ENCODE assay signal across 21 cellular contexts in the genomic region with DNA sequence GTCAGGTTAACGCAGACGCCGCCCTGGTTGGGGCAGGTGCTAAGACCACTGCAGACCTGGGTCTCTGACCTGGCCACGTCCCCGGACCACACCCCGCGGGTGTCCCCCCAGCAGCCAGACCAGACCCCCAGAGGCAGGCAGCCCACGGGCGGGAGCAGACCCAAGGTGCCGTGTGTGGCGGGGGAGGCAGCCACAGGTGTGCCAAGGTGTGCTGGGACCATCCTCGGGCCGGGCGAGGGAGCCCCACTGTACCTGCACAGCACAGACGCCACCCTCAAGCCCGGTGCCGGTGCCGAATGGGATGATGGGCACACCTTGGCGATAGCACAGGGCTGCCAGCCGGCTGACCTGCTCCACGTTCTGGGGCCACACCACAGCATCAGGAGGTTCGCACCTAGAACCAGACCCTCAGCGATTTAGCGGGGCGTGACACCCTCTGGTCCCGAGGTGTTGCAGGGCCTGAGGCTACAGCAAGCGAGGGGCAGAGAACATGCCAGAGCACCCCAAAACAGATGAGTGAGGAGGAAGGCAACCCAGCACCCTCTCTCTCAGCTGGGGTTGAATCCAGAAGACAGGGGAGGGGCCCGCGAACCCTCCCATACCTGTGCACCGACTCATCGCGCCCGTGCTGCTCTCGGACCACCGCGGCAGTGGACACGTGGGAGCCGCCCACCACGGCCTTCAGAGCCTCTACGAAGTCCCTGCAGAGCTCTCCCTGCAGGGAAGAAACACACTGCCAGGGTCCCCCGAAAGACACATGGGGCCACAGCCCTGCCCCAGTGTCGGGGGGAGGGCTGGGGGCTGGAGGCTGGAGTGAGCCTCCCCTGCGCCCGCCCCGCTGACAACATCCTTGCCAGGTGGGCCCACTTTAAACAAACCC. TPM values are rescaled to one million over a fixed set of nuclear protein-coding genes. Genes with fewer than 3 reads are reported as not detected.
DNase-seq lines count a peak whose midpoint lies in the region; ATAC-seq, FAIRE-seq and TF ChIP-seq lines count a peak whose summit lies in the region.
"Had no signal": no experiment of that assay in that cellular context is flagged by ENCODE, and none has a peak within 500 bp of the region (broad histone marks: within the 10 kb centered on the region; RNA-seq: fewer than 3 reads in every experiment).

No MANE protein-coding gene starts in this region.

- no peak overlapping the region for H3K4me3 Mint-ChIP-seq in endothelial cell (ENCODE audit: unreplicated experiment)
- no peak overlapping the region for H3K4me3 Mint-ChIP-seq in CD14-positive monocyte
- H3K4me3 Mint-ChIP-seq: activated B cell treated with CpG ODN at 0.5 μM for 24 hours; activated naive CD8-positive, alpha-beta T cell treated with anti-CD3 and anti-CD28 coated beads, Interleukin-2, amount 50 U/mL, for 24 hours; activated T-cell treated with anti-CD3 and anti-CD28 coated beads, Interleukin-2, amount 50 U/mL, for 72 hours; naive thymus-derived CD4-positive, alpha-beta T cell had no signal

- H3K4me1 ChIP-seq in NT2/D1 (ENCODE audit: insufficient read depth, insufficient read length) (peaks cover 40% of the 10 kb centered on the region), HepG2 (ENCODE audit: insufficient read depth, low read length) (peaks cover 83% of the 10 kb centered on the region), gastrocnemius medialis (peaks cover 39 to 49% of the 10 kb centered on the region in 2 donors)

- H3K9ac ChIP-seq in NT2/D1 (ENCODE audit: insufficient read length, low read depth): peak overlapping the region; percentile 70
- H3K9ac ChIP-seq in HepG2 (ENCODE audit: insufficient read depth, low read depth, low read length): peak overlapping the region; percentile 75; the same call in 1 of the 2 replicates

- no peaks in the 10 kb centered on the region for H4K20me1 ChIP-seq in HepG2 (ENCODE audit: insufficient read depth, low read length)

- H3K4me3 ChIP-seq in NT2/D1 (ENCODE audit: insufficient read length, low read depth): peak overlapping the region; percentile 57
- peak overlapping the region in 2 of 3 experiments; percentile 56 to 83; a peak in 2 of 6 replicates for H3K4me3 ChIP-seq in HepG2 (replicated peaks in 1 of 3; ENCODE audit: insufficient read depth in 1 of 3, low read depth in 2 of 3, low read length in 3 of 3)
- peak overlapping the region; percentile 69 to 77 (median 75) for H3K4me3 ChIP-seq in gastrocnemius medialis

- peak; percentile 23 for DNase-seq in ELF-1 (ENCODE audit: low read depth, low spot score)
- no peak for DNase-seq in NT2/D1 (ENCODE audit: low read depth, low spot score)
- DNase-seq in HepG2 (ENCODE audit: low spot score): no peak
- no peak for DNase-seq in gastrocnemius medialis
- no peak for DNase-seq in endothelial cell (ENCODE audit: low spot score)
- no peak for DNase-seq in activated CD4-positive, alpha-beta T cell treated with anti-CD3 and anti-CD28 coated beads for 48 hours
- no peak for DNase-seq in activated naive CD4-positive, alpha-beta T cell treated with anti-CD3 and anti-CD28 coated beads, Interleukin-2, amount 50 U/mL, for 16 hours
- DNase-seq in CD14-positive monocyte (ENCODE audit: low spot score): no peak
- DNase-seq: activated B cell treated with CpG ODN at 0.5 μM for 24 hours; activated naive CD8-positive, alpha-beta T cell treated with anti-CD3 and anti-CD28 coated beads, Interleukin-2, amount 50 U/mL, for 24 hours; activated T-cell treated with anti-CD3 and anti-CD28 coated beads, Interleukin-2, amount 50 U/mL, for 72 hours; COR-L47; EL; HCEC 1CT; Karpas-422; naive thymus-derived CD4-positive, alpha-beta T cell; NCI-H526 treated with DMSO at 0.1 percent for 48 hours; T-helper 2 cell had no signal

- CTCF ChIA-PET in HepG2 (lab: Yijun Ruan, JAX; ENCODE audit: low intra/inter-chr PET ratio, low total read pairs): no interaction called here

- 91% methylated on average over 29 of the region's 45 CpGs for WGBS in HepG2 (ENCODE audit: low lambda C conversion rate)

- H3K9me3 Mint-ChIP-seq in endothelial cell (ENCODE audit: unreplicated experiment): no peaks in the 10 kb centered on the region
- peaks cover 0 to 12% (median 4%) of the 10 kb centered on the region in 7 donors for H3K9me3 Mint-ChIP-seq in CD14-positive monocyte
- H3K9me3 Mint-ChIP-seq: activated B cell treated with CpG ODN at 0.5 μM for 24 hours; activated naive CD8-positive, alpha-beta T cell treated with anti-CD3 and anti-CD28 coated beads, Interleukin-2, amount 50 U/mL, for 24 hours; activated T-cell treated with anti-CD3 and anti-CD28 coated beads, Interleukin-2, amount 50 U/mL, for 72 hours had no signal

- peaks cover 16% of the 10 kb centered on the region for H3K79me2 ChIP-seq in HepG2 (ENCODE audit: insufficient read depth, low read length)

- TF ChIP-seq CTCF in HepG2 (CRISPR knock-in tag; IDR thresholded peaks at IDR 0.05): no peak
- TF ChIP-seq CTCF in gastrocnemius medialis (IDR thresholded peaks at IDR 0.05 in 4 of 5, conservative IDR thresholded peaks at IDR 0.05 in 1 of 5): no peak
- TF ChIP-seq CTCF in endothelial cell (IDR thresholded peaks at IDR 0.05; ENCODE audit: unreplicated experiment): no peak
- TF ChIP-seq CTCF in CD14-positive monocyte (IDR thresholded peaks at IDR 0.05): no peak

- FAIRE-seq in HepG2 (lab: Jason Lieb, UNC): no peak
- FAIRE-seq: bronchial epithelial cell, GM19239 had no signal

- H3K27me3 Mint-ChIP-seq in endothelial cell (ENCODE audit: unreplicated experiment) (peaks cover 31% of the 10 kb centered on the region), CD14-positive monocyte (ENCODE audit: low read depth in 3 of 3) (peaks cover 21 to 32% (median 30%) of the 10 kb centered on the region in 3 donors)

- peak overlapping the region; percentile 79 for H3K4me2 ChIP-seq in HepG2 (ENCODE audit: low read depth, low read length)

- H3K27me3 ChIP-seq in NT2/D1 (ENCODE audit: insufficient read depth, insufficient read length): no peaks in the 10 kb centered on the region
- no peaks in the 10 kb centered on the region; a peak in 1 of 5 replicates for H3K27me3 ChIP-seq in HepG2 (ENCODE audit: control insufficient read depth in 1 of 2, insufficient read depth in 2 of 2, low read length in 2 of 2)
- H3K27me3 ChIP-seq in gastrocnemius medialis: no peaks in the 10 kb centered on the region
- H3K27me3 ChIP-seq: upper lobe of left lung had no signal

- H3K27ac Mint-ChIP-seq in endothelial cell (ENCODE audit: unreplicated experiment): no peak overlapping the region
- peak overlapping the region in 1 of 7 donors; percentile 62 for H3K27ac Mint-ChIP-seq in CD14-positive monocyte
- H3K27ac Mint-ChIP-seq: activated B cell treated with CpG ODN at 0.5 μM for 24 hours; activated naive CD8-positive, alpha-beta T cell treated with anti-CD3 and anti-CD28 coated beads, Interleukin-2, amount 50 U/mL, for 24 hours; activated T-cell treated with anti-CD3 and anti-CD28 coated beads, Interleukin-2, amount 50 U/mL, for 72 hours; naive thymus-derived CD4-positive, alpha-beta T cell had no signal

- H3K9me3 ChIP-seq in NT2/D1 (ENCODE audit: insufficient read depth, low read length) (no peaks in the 10 kb centered on the region), HepG2 (ENCODE audit: low read length) (no peaks in the 10 kb centered on the region), gastrocnemius medialis (no peaks in the 10 kb centered on the region)
- H3K9me3 ChIP-seq: upper lobe of left lung had no signal

- TF ChIP-seq EP300 in HepG2 (IDR thresholded peaks at IDR 0.05; ENCODE audit: low read depth in 2 of 2, low read length in 2 of 2) (no peak), HepG2 (CRISPR knock-in tag; IDR thresholded peaks at IDR 0.05; ENCODE audit: borderline replicate concordance) (no peak)

- H3K36me3 Mint-ChIP-seq in endothelial cell (ENCODE audit: low read depth, unreplicated experiment) (peaks cover 5% of the 10 kb centered on the region), CD14-positive monocyte (peaks cover 8% of the 10 kb centered on the region in 2 donors)
- H3K36me3 Mint-ChIP-seq: naive thymus-derived CD4-positive, alpha-beta T cell had no signal

- no peak overlapping the region for H3K27ac ChIP-seq in HepG2 (ENCODE audit: extremely low read length, insufficient read depth, low read length)
- peak overlapping the region; percentile 95 to 99 (median 96) for H3K27ac ChIP-seq in gastrocnemius medialis

- in situ Hi-C loops in HepG2 (cut with HindIII; ENCODE audit: extremely low pct_ligation_motif_present, low pct_unique_long_range_greater_than_20kb) (no loop called here), gastrocnemius medialis (cut with MboI; ENCODE audit: low sequenced_read_pairs in 4 of 4) (loop anchor here in 2 of 4 donors (5.0 kb wide), 2 partner anchors 113 to 123 kb away; no protein-coding TSS in a partner anchor)

- no TSS peak for BruUV-seq in HepG2 (replicated peaks; lab: Mats Ljungman, UMichigan)

- TF ChIP-seq RAD21 in HepG2 (CRISPR knock-in tag; IDR thresholded peaks at IDR 0.05): no peak

- H3K4me1 Mint-ChIP-seq in endothelial cell (ENCODE audit: unreplicated experiment) (peaks cover 28% of the 10 kb centered on the region), CD14-positive monocyte (peaks cover 40% of the 10 kb centered on the region)

- intact Hi-C loops in HepG2 (cut with micrococcal nuclease; ENCODE audit: unreplicated experiment): no loop called here
- intact Hi-C loops in gastrocnemius medialis (cut with DNase I; ENCODE audit: low total_unique reads): loop anchor here (10.0 kb wide), 1 partner anchor 150 kb away; no protein-coding TSS in a partner anchor
- intact Hi-C loops in CD14-positive monocyte (cut with micrococcal nuclease): loop anchor here (5.0 kb wide), 2 partner anchors 53 to 118 kb away; partner anchors contain the start of gene ZNRF1 (in 1 of the 2)

- POLR2A ChIA-PET in HepG2 (lab: Yijun Ruan, JAX): interaction anchor here (1.2 to 1.5 kb wide), 2 partner anchors 10 to 15 kb away, joined by 3 to 8 read pairs; no protein-coding TSS in a partner anchor

- ATAC-seq in HepG2: no peak
- ATAC-seq in gastrocnemius medialis: no peak
- ATAC-seq: activated naive CD8-positive, alpha-beta T cell treated with anti-CD3 and anti-CD28 coated beads, Interleukin-2, amount 50 U/mL, for 24 hours; activated T-cell treated with anti-CD3 and anti-CD28 coated beads, Interleukin-2, amount 50 U/mL, for 72 hours; naive thymus-derived CD4-positive, alpha-beta T cell had no signal

- TF ChIP-seq POLR2A in HepG2 (IDR thresholded peaks at IDR 0.05; ENCODE audit: insufficient read depth in 1 of 2, low read depth in 2 of 2, low read length in 2 of 2) (no peak), gastrocnemius medialis (IDR thresholded peaks at IDR 0.05) (no peak)

- no peak overlapping the region for H2AFZ ChIP-seq in HepG2 (ENCODE audit: low read length)

- H3K36me3 ChIP-seq in NT2/D1 (ENCODE audit: insufficient read depth, insufficient read length, low read length) (peaks cover 4% of the 10 kb centered on the region), HepG2 (replicated peaks in 1 of 2; ENCODE audit: control insufficient read depth in 1 of 2, insufficient read depth in 2 of 2, low read length in 2 of 2) (0 out of 5 replicates have a peak, but pooled peaks cover 0 to 2% of the 10 kb centered on the region in 2 experiments), gastrocnemius medialis (no peaks in the 10 kb centered on the region)

RNA-seq across cellular contexts. Expression of gene LDHD, which starts 1.4 kb away (rescaled TPM):
- total RNA-seq in HepG2 (2016; rRNA removed; fragmentation: Illumina TruSeq; extraction: Trizol): 9.1 and 9.3 TPM in 2 replicates
- 0.62 and 0.71 TPM in 2 replicates for total RNA-seq in HepG2 (2016; cell fraction: cytosol; rRNA removed; fragmentation: Illumina TruSeq; extraction: Trizol; ENCODE audit: low read depth)
- 8.4 and 10.2 TPM in 2 replicates for total RNA-seq in HepG2 (2016; cell fraction: insoluble cytoplasmic fraction; rRNA removed; fragmentation: Illumina TruSeq; extraction: Trizol)
- 1.7 and 2.0 TPM in 2 replicates for total RNA-seq in HepG2 (2016; cell fraction: membrane; rRNA removed; fragmentation: Illumina TruSeq; extraction: Trizol)
- total RNA-seq in HepG2 (2016; cell fraction: nucleus; rRNA removed; fragmentation: Illumina TruSeq; extraction: Trizol): 7.0 and 9.0 TPM in 2 replicates
- 9.8 and 12.1 TPM in 2 replicates for polyA plus RNA-seq in HepG2 (2011; rRNA removed)
- 7.9 and 13.1 TPM in 2 replicates for polyA plus RNA-seq in HepG2 (2011; cell fraction: cytosol; rRNA removed)
- 32.0 and 36.9 TPM in 2 replicates for polyA plus RNA-seq in HepG2 (2011; cell fraction: nucleus; rRNA removed)
- 5.5 and 7.8 TPM in 2 replicates for polyA plus RNA-seq in HepG2 (2012)
- polyA plus RNA-seq in HepG2 (2016; cell fraction: cytosol; fragmentation: Illumina TruSeq; extraction: Trizol; ENCODE audit: low read depth): 0.62 and 0.71 TPM in 2 replicates
- 7.5 and 8.7 TPM in 2 replicates for polyA plus RNA-seq in HepG2 (2016; cell fraction: insoluble cytoplasmic fraction; fragmentation: Illumina TruSeq; extraction: Trizol; ENCODE audit: low read depth)
- 1.4 and 1.6 TPM in 2 replicates for polyA plus RNA-seq in HepG2 (2016; cell fraction: membrane; fragmentation: Illumina TruSeq; extraction: Trizol; ENCODE audit: low read depth)
- polyA plus RNA-seq in HepG2 (2016; cell fraction: nucleus; fragmentation: Illumina TruSeq; extraction: Trizol; ENCODE audit: insufficient read depth, low read depth): 12.5 and 13.2 TPM in 2 replicates
- polyA minus RNA-seq in HepG2 (2011; rRNA and poly(A)+ RNA removed; ENCODE audit: low replicate concordance): 0.56 and 16.0 TPM in 2 replicates
- polyA minus RNA-seq in HepG2 (2011; cell fraction: cytosol; rRNA and poly(A)+ RNA removed): 5.1 and 5.6 TPM in 2 replicates
- 11.2 and 12.2 TPM in 2 replicates for polyA minus RNA-seq in HepG2 (2011; cell fraction: nucleus; rRNA and poly(A)+ RNA removed)
- 10 to 100 TPM; 27.8 to 54.5 (median 44.2) TPM for total RNA-seq in gastrocnemius medialis
- total RNA-seq in endothelial cell (ENCODE audit: unreplicated experiment): 0.36 TPM
- polyA plus RNA-seq in CD14-positive monocyte: 1 to 10 TPM; 3.7 to 5.4 TPM
- total RNA-seq: activated B cell treated with CpG ODN at 0.5 μM for 24 hours had no signal

RNA-seq across cellular contexts. Expression of gene ZFP1, which starts 33.1 kb away (rescaled TPM):
- total RNA-seq in HepG2 (2016; rRNA removed; fragmentation: Illumina TruSeq; extraction: Trizol) (14.0 and 18.8 TPM in 2 replicates), gastrocnemius medialis (10 to 100 TPM in 1 of 4 donors, 1 to 10 TPM in 3; 4.1 to 11.0 (median 6.5) TPM), endothelial cell (ENCODE audit: unreplicated experiment) (12.0 TPM)
- 2.3 TPM in 2 replicates for total RNA-seq in HepG2 (2016; cell fraction: cytosol; rRNA removed; fragmentation: Illumina TruSeq; extraction: Trizol; ENCODE audit: low read depth)
- 13.8 and 20.4 TPM in 2 replicates for total RNA-seq in HepG2 (2016; cell fraction: insoluble cytoplasmic fraction; rRNA removed; fragmentation: Illumina TruSeq; extraction: Trizol)
- total RNA-seq in HepG2 (2016; cell fraction: membrane; rRNA removed; fragmentation: Illumina TruSeq; extraction: Trizol): 8.4 and 9.4 TPM in 2 replicates
- total RNA-seq in HepG2 (2016; cell fraction: nucleus; rRNA removed; fragmentation: Illumina TruSeq; extraction: Trizol): 13.2 and 13.5 TPM in 2 replicates
- polyA plus RNA-seq in HepG2 (2011; rRNA removed) (6.6 and 8.3 TPM in 2 replicates), CD14-positive monocyte (1 to 10 TPM; 3.4 to 4.0 TPM)
- polyA plus RNA-seq in HepG2 (2011; cell fraction: cytosol; rRNA removed): 3.6 and 6.5 TPM in 2 replicates
- polyA plus RNA-seq in HepG2 (2011; cell fraction: nucleus; rRNA removed): 4.8 TPM in 2 replicates
- polyA plus RNA-seq in HepG2 (2012): 9.9 and 11.6 TPM in 2 replicates
- polyA plus RNA-seq in HepG2 (2016; cell fraction: cytosol; fragmentation: Illumina TruSeq; extraction: Trizol; ENCODE audit: low read depth): 0.85 and 1.1 TPM in 2 replicates
- 14.9 and 16.4 TPM in 2 replicates for polyA plus RNA-seq in HepG2 (2016; cell fraction: insoluble cytoplasmic fraction; fragmentation: Illumina TruSeq; extraction: Trizol; ENCODE audit: low read depth)
- polyA plus RNA-seq in HepG2 (2016; cell fraction: membrane; fragmentation: Illumina TruSeq; extraction: Trizol; ENCODE audit: low read depth): 3.1 and 3.8 TPM in 2 replicates
- 13.5 and 13.6 TPM in 2 replicates for polyA plus RNA-seq in HepG2 (2016; cell fraction: nucleus; fragmentation: Illumina TruSeq; extraction: Trizol; ENCODE audit: insufficient read depth, low read depth)
- 9.0 and 12.5 TPM in 2 replicates for polyA minus RNA-seq in HepG2 (2011; rRNA and poly(A)+ RNA removed; ENCODE audit: low replicate concordance)
- polyA minus RNA-seq in HepG2 (2011; cell fraction: cytosol; rRNA and poly(A)+ RNA removed): 14.7 and 14.8 TPM in 2 replicates
- polyA minus RNA-seq in HepG2 (2011; cell fraction: nucleus; rRNA and poly(A)+ RNA removed): 12.1 and 16.3 TPM in 2 replicates
